In the genomic region with DNA sequence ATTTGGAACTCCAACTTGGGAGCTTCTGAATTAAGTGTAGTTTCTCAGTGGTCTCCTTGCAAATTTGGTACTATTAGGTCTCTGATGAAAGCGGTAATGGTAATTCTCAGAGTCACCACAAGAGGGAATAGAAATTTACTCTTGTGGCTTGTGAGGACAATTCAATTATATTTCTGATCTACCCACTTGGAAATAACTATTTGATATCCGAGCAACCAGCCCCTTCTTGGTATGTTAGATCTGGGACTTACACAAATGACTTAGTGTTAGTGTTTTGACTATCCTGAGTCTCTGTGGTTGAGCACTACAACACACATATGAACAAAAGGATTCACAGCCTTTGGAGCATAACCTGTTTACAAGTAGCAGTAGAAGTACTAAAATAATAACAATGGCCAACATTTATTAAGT, we compare ENCODE assay signal across 8 cellular contexts.
A peak's percentile ranks its signal among the peaks of the same experiment; 100 is the strongest.
DNase-seq lines count a peak whose midpoint lies in the region; ATAC-seq and TF ChIP-seq lines count a peak whose summit lies in the region.

No MANE protein-coding gene starts in this region.

- no peaks in the 10 kb centered on the region for H3K9me3 Mint-ChIP-seq in memory B cell

- no peak overlapping the region for H3K4me3 Mint-ChIP-seq in memory B cell

- ATAC-seq in memory B cell (ENCODE audit: low read depth) (peak; percentile 66), GM19395 (IDR thresholded peaks at IDR 0.05; ENCODE audit: unreplicated experiment) (no peak), sciatic nerve (no peak), HG03354 (IDR thresholded peaks at IDR 0.05; ENCODE audit: poor library complexity, severe bottlenecking, unreplicated experiment) (no peak)

- DNase-seq in COLO829 (ENCODE audit: low spot score) (peak; percentile 53), HFF-Myc (ENCODE audit: extremely low read depth, low read depth) (no peak), NOMO-1 treated with DMSO at 0.1 percent for 48 hours (lab: John Stamatoyannopoulos, UW; ENCODE audit: unreplicated experiment) (peak; percentile 60), cerebellum (ENCODE audit: low spot score) (peak; percentile 57), memory B cell (ENCODE audit: low spot score in 2 of 2) (peak in 1 of 2 donors; percentile 52), sciatic nerve (ENCODE audit: low spot score) (no peak)

- peaks cover 7% of the 10 kb centered on the region for H3K4me1 Mint-ChIP-seq in memory B cell

- no peak overlapping the region for H3K27ac Mint-ChIP-seq in memory B cell

- no peaks in the 10 kb centered on the region for H3K36me3 Mint-ChIP-seq in memory B cell

- no peak overlapping the region for H3K4me3 ChIP-seq in HFF-Myc (replicated peaks; ENCODE audit: low read depth, low read length)

- H3K27me3 Mint-ChIP-seq in memory B cell, result no peaks in the 10 kb centered on the region

- peak; percentile 52 for TF ChIP-seq CTCF in HFF-Myc (IDR thresholded peaks at IDR 0.05; ENCODE audit: low read depth, low read length, missing control alignments)

- intact Hi-C loops in sciatic nerve (cut with DNase I), result no loop called here

Comparison
In these comparisons a context has a peak if more than half of its experiments do, and no peak if none do; other contexts are left out.
1. DNase-seq: peak in COLO829 (single experiment), NOMO-1 treated with DMSO at 0.1 percent for 48 hours (single experiment) and cerebellum (single experiment); none in HFF-Myc (single experiment) and sciatic nerve (single experiment).